8 cellular contexts compared by ENCODE assay signal in genomic region chr2:1817256-1818127, GRCh38.
A peak's percentile ranks its signal among the peaks of the same experiment; 100 is the strongest.
DNase-seq lines count a peak whose midpoint lies in the region; ATAC-seq and TF ChIP-seq lines count a peak whose summit lies in the region.

No MANE protein-coding gene starts in this region.

- ATAC-seq in GM18867 (IDR thresholded peaks at IDR 0.05; ENCODE audit: unreplicated experiment) (peak; percentile 96), HG03103 (IDR thresholded peaks at IDR 0.05; ENCODE audit: low read depth, unreplicated experiment) (peak; percentile 92), omental fat pad (ENCODE audit: low FRiP score) (peak; percentile 98)

- H3K4me1 ChIP-seq in Peyer's patch, result peaks cover 0 to 9% (median 0%) of the 10 kb centered on the region in 4 donors

- no peak for TF ChIP-seq POLR2A in Peyer's patch (IDR thresholded peaks at IDR 0.05)

- H3K9me3 ChIP-seq in AG04450 (ENCODE audit: control insufficient read depth, insufficient read depth, low read length), result no peaks in the 10 kb centered on the region; the same call in 1 of the 2 replicates
- H3K9me3 ChIP-seq in Peyer's patch, result no peaks in the 10 kb centered on the region

- CTCF ChIA-PET in AG04450 (lab: Charles Lee), result interaction anchor here (0.6 to 6.0 kb wide), 61 partner anchors 8 to 770 kb away, joined by 3 to 80 read pairs (median 4); no protein-coding TSS in a partner anchor

- H3K36me3 ChIP-seq in Peyer's patch, result no peaks in the 10 kb centered on the region

- peak overlapping the region; percentile 93 for H3K27ac ChIP-seq in AG04450 (ENCODE audit: low read depth, low read length)
- peak overlapping the region in 2 of 4 donors; percentile 46 to 81 for H3K27ac ChIP-seq in Peyer's patch

- H3K4me3 ChIP-seq in AG04450 (ENCODE audit: low read depth, low read length) (peak overlapping the region; percentile 12; the same call in 1 of the 2 replicates), Peyer's patch (no peak overlapping the region)

- POLR2A ChIA-PET in AG04450 (lab: Yijun Ruan, JAX), result interaction anchor here (1.0 to 1.6 kb wide), 5 partner anchors 62 to 142 kb away, joined by 3 to 6 read pairs (median 5); no protein-coding TSS in a partner anchor

- peak; percentile 93 for DNase-seq in AG04450 (ENCODE audit: low read depth, low spot score)
- peak; percentile 33 to 79 (median 74) for DNase-seq in Peyer's patch
- DNase-seq in activated naive CD4-positive, alpha-beta T cell (lab: John Stamatoyannopoulos, UW), result peak in 3 of 4 experiments; percentile 19 to 48 (median 31)
- peak; percentile 81 for DNase-seq in germinal center (ENCODE audit: low spot score)
- DNase-seq in omental fat pad (ENCODE audit: low spot score), result peak; percentile 78
- DNase-seq in superior temporal gyrus (ENCODE audit: extremely low spot score), result peak; percentile 80

- H3K27me3 ChIP-seq in AG04450 (ENCODE audit: control insufficient read depth, insufficient read depth, low read length) (no peaks in the 10 kb centered on the region), Peyer's patch (no peaks in the 10 kb centered on the region)

- TF ChIP-seq CTCF in AG04450 (IDR thresholded peaks at IDR 0.05; ENCODE audit: low read depth, low read length), result peak; percentile 98
- TF ChIP-seq CTCF in Peyer's patch (IDR thresholded peaks at IDR 0.05), result peak; percentile 40 to 83 (median 58)
- TF ChIP-seq CTCF in omental fat pad (IDR thresholded peaks at IDR 0.05), result peak in 2 of 3 donors; percentile 60 to 76

Comparison
In these comparisons a context has a peak if more than half of its experiments do, and no peak if none do; other contexts are left out.
1. DNase-seq: peak in every context shown above with its lines; median percentile 93 in AG04450; 81 in germinal center; 80 in superior temporal gyrus; 78 in omental fat pad; 74 in Peyer's patch; 31 in activated naive CD4-positive, alpha-beta T cell.